In the genomic region with DNA sequence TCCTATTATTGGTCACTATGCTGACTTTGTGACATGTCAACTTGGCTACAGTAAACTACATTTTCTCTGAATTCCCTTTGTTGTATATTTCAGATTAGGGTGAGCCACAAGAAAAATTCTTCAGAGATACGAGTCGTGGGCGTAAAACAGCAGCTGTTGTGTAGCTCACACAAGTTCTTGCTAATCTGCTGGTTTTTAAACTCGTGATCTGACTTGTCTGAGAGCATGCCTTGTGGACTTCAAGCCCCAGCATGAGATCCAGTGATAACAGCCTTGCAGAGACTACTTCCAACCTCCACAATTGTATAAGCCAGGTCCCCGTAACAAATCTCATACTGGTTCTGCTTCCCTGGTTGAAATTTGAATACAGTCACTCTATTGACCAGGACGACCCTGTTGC, we compare ENCODE assay signal across 18 cellular contexts.
"Had no signal": no experiment of that assay in that cellular context is flagged by ENCODE, and none has a peak within 500 bp of the region (broad histone marks: within the 10 kb centered on the region; RNA-seq: fewer than 3 reads in every experiment).

No MANE protein-coding gene starts in this region.

- ATAC-seq: left lobe of liver had no signal

- H3K4me3 ChIP-seq: esophagus muscularis mucosa, lung, tibial artery had no signal

- H3K9me3 ChIP-seq: esophagus muscularis mucosa, tibial artery had no signal

- H3K36me3 ChIP-seq: esophagus muscularis mucosa, tibial artery had no signal

- H3K27me3 ChIP-seq: tibial artery had no signal

- H3K27ac ChIP-seq: esophagus muscularis mucosa, tibial artery had no signal

- FAIRE-seq: endometrium, kidney, TTC549, urothelium cell line had no signal

- H3K4me1 ChIP-seq: esophagus muscularis mucosa, tibial artery had no signal

- DNase-seq: activated CD4-positive, alpha-beta memory T cell treated with anti-CD3 and anti-CD28 coated beads for 36 hours; activated naive CD8-positive, alpha-beta T cell treated with anti-CD3 and anti-CD28 coated beads, Interleukin-2, amount 10 ng/mL, durations not matched to agents 7 days and 5 days; activated T-cell treated with anti-CD3 and anti-CD28 coated beads for 4 hours; cortex of kidney; kidney; midbrain; nephron progenitor cell; nucleus accumbens; stimulated activated CD4-positive, alpha-beta T cell treated with anti-CD3 and anti-CD28 coated beads, Interleukin-12 subunit alpha, Interleukin-12 subunit beta, amount 100 ng/mL, for 4 hours; stimulated activated CD4-positive, alpha-beta T cell treated with anti-CD3 and anti-CD28 coated beads, Interleukin-1b, Interleukin-23, amount 100 ng/mL, for 48 hours; stimulated activated naive CD4-positive, alpha-beta T cell treated with Interleukin-2 at 50 U/mL for 16 hours; tibial artery had no signal
